ENCODE assay signal across 22 cellular contexts in the genomic region with DNA sequence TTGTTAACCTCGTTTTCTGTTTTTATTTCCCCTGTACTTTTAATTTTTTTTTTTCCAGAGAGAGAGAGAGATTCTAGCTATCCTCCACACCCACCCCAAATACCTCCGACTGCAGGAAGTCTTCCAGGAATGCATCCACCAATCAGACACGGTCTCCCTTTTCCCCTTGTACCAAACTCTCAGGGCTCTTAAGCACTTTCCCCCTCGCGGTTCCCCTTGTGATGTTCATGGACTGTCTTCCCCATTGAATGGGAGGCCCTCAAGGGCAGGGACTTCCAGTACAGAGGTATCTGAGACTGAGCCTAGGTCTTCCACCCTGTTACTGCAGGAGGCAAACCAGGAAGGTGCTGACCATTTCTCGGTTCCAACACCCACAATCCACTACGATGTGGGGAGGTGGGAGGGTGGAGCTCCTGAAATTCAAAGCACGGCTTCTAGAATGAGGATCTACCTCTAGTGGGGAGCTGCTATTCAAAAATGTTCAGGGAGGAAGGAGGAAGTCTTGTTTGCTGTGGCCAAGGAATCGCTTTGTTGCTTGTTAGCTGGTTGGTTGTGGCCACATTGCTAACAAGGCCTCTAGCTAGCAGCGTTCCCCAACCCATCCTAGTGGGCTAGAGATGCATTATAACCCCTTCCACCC. TPM values are rescaled to one million over a fixed set of nuclear protein-coding genes. Genes with fewer than 3 reads are reported as not detected.
DNase-seq lines count a peak whose midpoint lies in the region; ATAC-seq, FAIRE-seq and TF ChIP-seq lines count a peak whose summit lies in the region.
"Had no signal": no experiment of that assay in that cellular context is flagged by ENCODE, and none has a peak within 500 bp of the region (broad histone marks: within the 10 kb centered on the region; RNA-seq: fewer than 3 reads in every experiment).

No MANE protein-coding gene starts in this region.

- H3K18ac ChIP-seq in H1 (ENCODE audit: extremely low read depth, low read length) = 0 out of 2 replicates have a peak overlapping the region, but pooled peaks have one; percentile 43

- H3K36me3 Mint-ChIP-seq in GM23338 (ENCODE audit: low read depth) (no peaks in the 10 kb centered on the region), nephron (ENCODE audit: low read depth) (no peaks in the 10 kb centered on the region)

- 0 out of 2 replicates have a peak, but pooled peaks cover 4% of the 10 kb centered on the region for H3F3A ChIP-seq in GM23338 (replicated peaks; ENCODE audit: low read depth)

- no peak overlapping the region for H4K91ac ChIP-seq in H1 (replicated peaks; ENCODE audit: insufficient read length, low read length)

- ATAC-seq in GM23338 (no peak; the same call in 2 of the 3 replicates), aorta (ENCODE audit: low FRiP score) (no peak), HG03039 (IDR thresholded peaks at IDR 0.05; ENCODE audit: unreplicated experiment) (no peak), HG02840 (IDR thresholded peaks at IDR 0.05; ENCODE audit: low FRiP score, unreplicated experiment) (no peak)
- ATAC-seq: A549; CD8-positive, alpha-beta T cell; HepG2 had no signal

- H3K4ac ChIP-seq in H1 (replicated peaks; ENCODE audit: insufficient read length, low read depth, low read length) = no peak overlapping the region

- H4K20me1 ChIP-seq in GM23338 (replicated peaks; ENCODE audit: insufficient read depth) (no peaks in the 10 kb centered on the region; the same call in 1 of the 2 replicates), H1 (replicated peaks in 1 of 2; ENCODE audit: control insufficient read depth in 1 of 2, insufficient read depth in 2 of 2, low read length in 2 of 2) (no peaks in the 10 kb centered on the region)

- 67% methylated on average over 10 of the region's 10 CpGs; no CpG with 5 or more reads in 1 of the 2 experiments for whole genome bisulfite sequencing in H1 (ENCODE audit: extremely low coverage in 1 of 2, insufficient coverage in 1 of 2, insufficient read length in 1 of 2, insufficient replicate concordance in 2 of 2, low coverage in 1 of 2, low lambda C conversion rate in 2 of 2, missing lambda C conversion rate in 1 of 2), 2 experiments
- 78% methylated on average over 10 of the region's 10 CpGs for WGBS in aorta, 2 donors

- CTCF ChIA-PET in H1 (lab: Charles Lee; ENCODE audit: partially characterized antibody) = interaction anchor here (1.0 to 25.6 kb wide), 6 partner anchors 10 to 235 kb away, joined by 3 to 544 read pairs (median 4); no protein-coding TSS in a partner anchor

- H3K27ac ChIP-seq in GM23338 (ENCODE audit: low read depth) (no peak overlapping the region; the same call in 1 of the 2 replicates), H1 (ENCODE audit: low read depth, low read length) (no peak overlapping the region), aorta (ENCODE audit: low read depth in 1 of 2, low read length in 2 of 2) (no peak overlapping the region)
- H3K27ac ChIP-seq: A549, Peyer's patch had no signal

- H2AK5ac ChIP-seq in H1 (ENCODE audit: low read depth, low read length) = no peak overlapping the region

- no peak for FAIRE-seq in H1 (lab: Jason Lieb, UNC)
- FAIRE-seq: A549, GM12892, H54, HepG2 had no signal

- POLR2A ChIA-PET in H1 (lab: Charles Lee; ENCODE audit: partially characterized antibody) = interaction anchor here (0.8 kb wide), 1 partner anchor 30 kb away, joined by 3 read pairs; no protein-coding TSS in a partner anchor

- TF ChIP-seq POLR2A in H1 (IDR thresholded peaks at IDR 0.05; ENCODE audit: control extremely low read depth in 1 of 2, low read depth in 2 of 2, low read length in 2 of 2) = no peak

- DNase-seq in GM23338 (ENCODE audit: low spot score) (peak; percentile 49), MV-4-11 (lab: John Stamatoyannopoulos, UW) (peak; percentile 20), H1 (ENCODE audit: low read depth in 1 of 2, low spot score in 2 of 2) (no peak), aorta (no peak)
- DNase-seq: C1 segment of cervical spinal cord; CD8-positive, alpha-beta T cell; DMS 273 treated with DMSO at 0.1 percent for 48 hours; DMS79 treated with DMSO at 0.1 percent for 48 hours; GF-D8; MG63; NCI-H2029 treated with DMSO at 0.1 percent for 48 hours; NCI-H446 treated with DMSO at 0.1 percent for 48 hours; NCI-H526 treated with DMSO at 0.1 percent for 48 hours; Peyer's patch; SHP77 treated with DMSO at 0.1 percent for 48 hours had no signal

- H2BK12ac ChIP-seq in H1 (ENCODE audit: low read depth, low read length) = 0 out of 2 replicates have a peak overlapping the region, but pooled peaks have one; percentile 29

- no peaks in the 10 kb centered on the region for H3K36me3 ChIP-seq in GM23338 (ENCODE audit: insufficient read depth)
- no peaks in the 10 kb centered on the region for H3K36me3 ChIP-seq in H1 (ENCODE audit: control insufficient read depth in 2 of 4, insufficient read depth in 4 of 4, low read length in 3 of 4)
- H3K36me3 ChIP-seq in aorta (ENCODE audit: control insufficient read depth in 1 of 2, insufficient read depth in 2 of 2, low read length in 1 of 2) = peaks cover 0 to 2% of the 10 kb centered on the region in 2 donors

- H3K4me3 Mint-ChIP-seq in GM23338 (no peak overlapping the region), nephron (no peak overlapping the region)
- H3K4me3 Mint-ChIP-seq: CD8-positive, alpha-beta T cell had no signal

- no peak overlapping the region for H2BK120ac ChIP-seq in H1 (replicated peaks; ENCODE audit: low read depth, low read length)

- H2BK20ac ChIP-seq in H1 (ENCODE audit: low read length) = peak overlapping the region; percentile 82; the same call in 1 of the 2 replicates

- no peak overlapping the region for H4K5ac ChIP-seq in H1 (ENCODE audit: insufficient read length, low read depth, low read length)

- H3K9me3 Mint-ChIP-seq in GM23338 (no peaks in the 10 kb centered on the region), nephron (no peaks in the 10 kb centered on the region)
- H3K9me3 Mint-ChIP-seq: CD8-positive, alpha-beta T cell had no signal

- H3K14ac ChIP-seq in H1 (ENCODE audit: insufficient read length) = no peak overlapping the region

- no peak overlapping the region for H3K9ac ChIP-seq in H1 (replicated peaks in 1 of 4; ENCODE audit: extremely low read depth in 1 of 4, low read depth in 3 of 4, low read length in 3 of 4)

- TF ChIP-seq CTCF in GM23338 (conservative IDR thresholded peaks at IDR 0.05; ENCODE audit: low read depth in 2 of 2) = no peak
- no peak for TF ChIP-seq CTCF in H1 (IDR thresholded peaks at IDR 0.05; ENCODE audit: control extremely low read depth in 1 of 3, insufficient read depth in 1 of 3, low read depth in 1 of 3, low read length in 3 of 3)
- TF ChIP-seq CTCF in nephron (IDR thresholded peaks at IDR 0.05; ENCODE audit: unreplicated experiment in 3 of 3) = no peak

- H3K79me2 ChIP-seq in GM23338 (replicated peaks; ENCODE audit: insufficient read depth) (no peaks in the 10 kb centered on the region), H1 (ENCODE audit: control insufficient read depth in 1 of 2, insufficient read depth in 2 of 2, low read length in 2 of 2) (no peaks in the 10 kb centered on the region)

- no peak overlapping the region for H3K23ac ChIP-seq in H1 (ENCODE audit: insufficient read length)

- no peak overlapping the region for H4K8ac ChIP-seq in H1 (ENCODE audit: extremely low read depth, insufficient read depth, low read length)

- no peak for TF ChIP-seq EP300 in H1 (IDR thresholded peaks at IDR 0.05; ENCODE audit: borderline replicate concordance in 1 of 2, low read depth in 2 of 2, low read length in 2 of 2)

- H3K4me1 Mint-ChIP-seq in GM23338 (peaks cover 70% of the 10 kb centered on the region), nephron (peaks cover 68% of the 10 kb centered on the region)

- no peak for TF ChIP-seq RAD21 in H1 (IDR thresholded peaks at IDR 0.05 in 1 of 2, conservative IDR thresholded peaks at IDR 0.05 in 1 of 2; ENCODE audit: low read depth in 2 of 2, low read length in 2 of 2)

- H3K9me2 ChIP-seq in GM23338 (ENCODE audit: insufficient read depth) = no peaks in the 10 kb centered on the region

- H2BK15ac ChIP-seq in H1 (ENCODE audit: low read length) = no peak overlapping the region

- H2AFZ ChIP-seq in GM23338 (no peak overlapping the region), H1 (ENCODE audit: low read length) (no peak overlapping the region)

- H3K27me3 Mint-ChIP-seq in GM23338 (ENCODE audit: insufficient read depth, low read depth, poor library complexity) (peaks cover 12% of the 10 kb centered on the region), nephron (ENCODE audit: low read depth) (peaks cover 14% of the 10 kb centered on the region)

- H3K27me3 ChIP-seq in GM23338 (ENCODE audit: insufficient read depth) = no peaks in the 10 kb centered on the region
- H3K27me3 ChIP-seq in H1 (replicated peaks in 1 of 4; ENCODE audit: control insufficient read depth in 3 of 4, extremely low read depth in 1 of 4, insufficient read depth in 3 of 4, low read length in 3 of 4) = no peaks in the 10 kb centered on the region
- H3K27me3 ChIP-seq in aorta (ENCODE audit: control insufficient read depth in 1 of 2, insufficient read depth in 2 of 2, low read length in 1 of 2) = no peaks in the 10 kb centered on the region
- H3K27me3 ChIP-seq: MG63, Peyer's patch had no signal

- intact Hi-C loops in aorta (cut with DNase I) = no loop called here

- no peaks in the 10 kb centered on the region for H3K79me1 ChIP-seq in H1 (ENCODE audit: low read depth, low read length)

- no peaks in the 10 kb centered on the region; the same call in 1 of the 2 replicates for H3K23me2 ChIP-seq in H1 (ENCODE audit: low read depth, low read length)

- no peak overlapping the region for H3K4me3 ChIP-seq in GM23338
- H3K4me3 ChIP-seq in H1 (ENCODE audit: extremely low read depth in 1 of 4, insufficient read depth in 2 of 4, low read depth in 3 of 4, low read length in 4 of 4) = no peak overlapping the region
- no peak overlapping the region for H3K4me3 ChIP-seq in aorta (ENCODE audit: low read length in 2 of 2)
- H3K4me3 ChIP-seq: A549, MG63, Peyer's patch had no signal

- peaks cover 57% of the 10 kb centered on the region for H3K4me1 ChIP-seq in GM23338 (ENCODE audit: insufficient read depth)
- H3K4me1 ChIP-seq in H1 (replicated peaks in 1 of 4; ENCODE audit: control insufficient read depth in 3 of 4, insufficient read depth in 4 of 4, low read length in 3 of 4) = peaks cover 17 to 36% (median 27%) of the 10 kb centered on the region in 4 experiments
- H3K4me1 ChIP-seq in aorta (ENCODE audit: control insufficient read depth in 1 of 2, insufficient read depth in 2 of 2, low read length in 2 of 2) = no peaks in the 10 kb centered on the region
- H3K4me1 ChIP-seq: A549, Peyer's patch had no signal

- peak overlapping the region; percentile 18; the same call in 1 of the 2 replicates for H2BK5ac ChIP-seq in H1 (ENCODE audit: low read depth, low read length)

- H3K27ac Mint-ChIP-seq in GM23338 = 0 out of 2 replicates have a peak overlapping the region, but pooled peaks have one; percentile 46
- H3K27ac Mint-ChIP-seq in nephron = peak overlapping the region in 2 of 3 experiments; percentile 29 to 64
- H3K27ac Mint-ChIP-seq: CD8-positive, alpha-beta T cell had no signal

- no peaks in the 10 kb centered on the region for H3K9me3 ChIP-seq in H1 (ENCODE audit: insufficient read depth in 2 of 2, low read depth in 1 of 2, low read length in 1 of 2)
- H3K9me3 ChIP-seq in aorta (ENCODE audit: control insufficient read depth, low read length) = no peaks in the 10 kb centered on the region
- H3K9me3 ChIP-seq: A549, MG63, Peyer's patch had no signal

- H3K56ac ChIP-seq in H1 (replicated peaks; ENCODE audit: insufficient read length, low read depth, low read length) = no peak overlapping the region

- peak overlapping the region; percentile 49; the same call in 1 of the 2 replicates for H3K4me2 ChIP-seq in GM23338
- no peak overlapping the region; a peak in 1 of 4 replicates for H3K4me2 ChIP-seq in H1 (ENCODE audit: insufficient read depth in 1 of 2, low read depth in 2 of 2, low read length in 2 of 2)
- H3K4me2 ChIP-seq: A549 had no signal

RNA-seq across cellular contexts. Expression of a gene that starts 37.5 kb away (rescaled TPM):
- 1.0 and 1.3 TPM in 2 replicates for total RNA-seq in GM23338 (2014; rRNA removed; shearing (Covaris generic))
- polyA plus RNA-seq in GM23338 (2016; fragmentation: Nextera tagmentation; extraction: Ambion mirVana) (0.10 and 0.48 TPM in 2 replicates), H1 (2011; rRNA removed) (1.9 and 2.4 TPM in 2 replicates), aorta (1 to 10 TPM; 3.1 to 5.9 TPM)
- total RNA-seq in H1 (2021; fragmentation: NEBNext Ultra II Directional; extraction: Animal tissue kit (Norgen Biotek cat#: 25700)) = 1.1 and 1.3 TPM in 2 replicates
- 1.9 TPM for polyA plus RNA-seq in H1 (2011; cell fraction: cytosol; rRNA removed)
- 2.9 TPM for polyA plus RNA-seq in H1 (2011; cell fraction: nucleus; rRNA removed)
- 0.93 to 2.0 TPM (median 1.7 TPM) in 4 replicates for polyA plus RNA-seq in H1 (2012, experiment 1 of 2)
- 1.00 TPM for polyA plus RNA-seq in H1 (2012, experiment 2 of 2)
- polyA plus RNA-seq in H1 (2013, experiment 1 of 2) = 1.4 TPM
- polyA plus RNA-seq in H1 (2013, experiment 2 of 2) = 1.5 TPM
- polyA minus RNA-seq in H1 (2011; rRNA and poly(A)+ RNA removed) = 1.8 and 2.2 TPM in 2 replicates
- 1.2 TPM for polyA minus RNA-seq in H1 (2011; cell fraction: cytosol; rRNA and poly(A)+ RNA removed)
- polyA minus RNA-seq in H1 (2011; cell fraction: nucleus; rRNA and poly(A)+ RNA removed) = 1.1 TPM
- 10 to 100 TPM; 10.4 to 20.3 TPM for total RNA-seq in aorta
- total RNA-seq: CD8-positive, alpha-beta T cell had no signal

Comparison
In these comparisons a context has a peak if more than half of its experiments do, and no peak if none do; other contexts are left out.
1. DNase-seq: peak in GM23338 (single experiment) and MV-4-11 (single experiment); none in H1 (0 of 2) and aorta (0 of 2).